Comparison of ENCODE assay signal across 8 cellular contexts in the genomic region with DNA sequence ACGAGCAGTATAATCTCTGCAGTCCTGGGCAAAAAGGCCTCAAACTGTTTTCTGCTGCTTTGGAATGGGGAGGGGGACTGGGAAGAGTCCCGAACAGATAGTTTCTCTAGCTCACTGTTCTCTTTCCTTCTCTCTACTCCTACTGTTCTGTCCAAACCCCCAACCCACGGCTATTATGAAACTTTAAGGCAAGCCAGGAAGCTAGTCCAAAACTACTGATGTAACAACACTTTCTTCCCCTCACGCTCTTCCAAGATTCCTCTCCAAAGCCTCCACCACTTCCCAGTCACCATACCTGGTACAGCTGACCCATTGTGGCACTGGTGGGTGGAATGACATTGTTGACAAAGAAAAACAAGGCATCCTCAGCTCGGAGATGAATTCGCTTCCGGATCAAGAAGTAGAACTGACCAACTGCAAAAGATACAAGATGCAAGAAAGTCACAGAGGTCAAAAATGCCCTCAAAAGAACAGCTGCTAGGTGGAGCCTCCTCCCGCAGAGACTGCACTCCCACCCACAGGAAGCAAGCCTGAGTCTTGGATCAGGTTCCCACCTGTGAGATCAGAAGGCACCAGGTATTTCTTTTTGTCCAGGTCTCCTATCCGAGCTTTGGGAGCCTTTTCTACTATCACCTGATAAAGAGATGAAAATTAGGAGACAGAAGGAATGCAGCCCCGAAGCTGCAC. TPM values are rescaled to one million over a fixed set of nuclear protein-coding genes. Genes with fewer than 3 reads are reported as not detected.
DNase-seq lines count a peak whose midpoint lies in the region; ATAC-seq and TF ChIP-seq lines count a peak whose summit lies in the region.

No MANE protein-coding gene starts in this region.

- peak overlapping the region; percentile 96 for H3K27ac Mint-ChIP-seq in T-helper 1 cell treated with Interleukin-12 subunit alpha and Interleukin-12 subunit beta and Interleukin-4 antibody, amounts not matched to agents 30 μg/mL and 1 μg/mL, for 36 hours
- peak overlapping the region; percentile 91 to 99 for H3K27ac Mint-ChIP-seq in activated naive CD4-positive, alpha-beta T cell treated with anti-CD3 and anti-CD28 coated beads, Interleukin-2, amount 50 U/mL, for 72 hours

- no peak for TF ChIP-seq CTCF in kidney epithelial cell (IDR thresholded peaks at IDR 0.05; ENCODE audit: insufficient read depth, low read length, poor library complexity, severe bottlenecking)

- DNase-seq in T-helper 1 cell (no peak), kidney epithelial cell (ENCODE audit: low read depth) (no peak), germinal center (ENCODE audit: low spot score) (no peak), kidney tubule cell (ENCODE audit: low spot score) (no peak), hepatic stellate cell (ENCODE audit: low spot score) (no peak)
- no peak for DNase-seq in activated naive CD4-positive, alpha-beta T cell treated with anti-CD3 and anti-CD28 coated beads, Interleukin-2, amount 50 U/mL, for 72 hours (ENCODE audit: low spot score in 2 of 2)

- ATAC-seq in activated naive CD4-positive, alpha-beta T cell treated with anti-CD3 and anti-CD28 coated beads, Interleukin-2, amount 50 U/mL, for 72 hours = no peak

- peak overlapping the region; percentile 96 for H3K27ac ChIP-seq in temporal lobe (ENCODE audit: low read depth, low read length)

- H3K27me3 Mint-ChIP-seq in T-helper 1 cell treated with Interleukin-12 subunit alpha and Interleukin-12 subunit beta and Interleukin-4 antibody, amounts not matched to agents 30 μg/mL and 1 μg/mL, for 36 hours (ENCODE audit: low read depth) = no peaks in the 10 kb centered on the region

- no peaks in the 10 kb centered on the region for H3K9me3 Mint-ChIP-seq in T-helper 1 cell treated with Interleukin-12 subunit alpha and Interleukin-12 subunit beta and Interleukin-4 antibody, amounts not matched to agents 30 μg/mL and 1 μg/mL, for 36 hours
- no peaks in the 10 kb centered on the region for H3K9me3 Mint-ChIP-seq in activated naive CD4-positive, alpha-beta T cell treated with anti-CD3 and anti-CD28 coated beads, Interleukin-2, amount 50 U/mL, for 72 hours

- H3K27me3 ChIP-seq in kidney epithelial cell (ENCODE audit: control insufficient read depth, insufficient read depth, low read length) = no peaks in the 10 kb centered on the region

- H3K4me3 ChIP-seq in kidney epithelial cell (ENCODE audit: low read depth, low read length) = peak overlapping the region; percentile 89

- peaks cover 45% of the 10 kb centered on the region for H3K36me3 Mint-ChIP-seq in T-helper 1 cell treated with Interleukin-12 subunit alpha and Interleukin-12 subunit beta and Interleukin-4 antibody, amounts not matched to agents 30 μg/mL and 1 μg/mL, for 36 hours (ENCODE audit: low read depth)
- peaks cover 35 to 36% of the 10 kb centered on the region in 2 donors for H3K36me3 Mint-ChIP-seq in activated naive CD4-positive, alpha-beta T cell treated with anti-CD3 and anti-CD28 coated beads, Interleukin-2, amount 50 U/mL, for 72 hours

- H3K4me1 Mint-ChIP-seq in T-helper 1 cell treated with Interleukin-12 subunit alpha and Interleukin-12 subunit beta and Interleukin-4 antibody, amounts not matched to agents 30 μg/mL and 1 μg/mL, for 36 hours (ENCODE audit: low read depth) = peaks cover 51% of the 10 kb centered on the region

- H3K4me3 Mint-ChIP-seq in T-helper 1 cell treated with Interleukin-12 subunit alpha and Interleukin-12 subunit beta and Interleukin-4 antibody, amounts not matched to agents 30 μg/mL and 1 μg/mL, for 36 hours = peak overlapping the region; percentile 92

- no peaks in the 10 kb centered on the region for H3K36me3 ChIP-seq in kidney epithelial cell (ENCODE audit: control insufficient read depth, insufficient read depth, low read length)

RNA-seq across cellular contexts. Expression of gene GABARAP, which starts 1.1 kb away (rescaled TPM):
- total RNA-seq in activated naive CD4-positive, alpha-beta T cell treated with anti-CD3 and anti-CD28 coated beads, Interleukin-2, amount 50 U/mL, for 72 hours = 100 to 1,000 TPM; 167 to 298 TPM
- total RNA-seq in kidney epithelial cell = 277 and 595 TPM in 2 replicates
- 93.9 TPM for total RNA-seq in temporal lobe

RNA-seq across cellular contexts. Expression of gene PHF23, which starts 1.9 kb away (rescaled TPM):
- 10 to 100 TPM; 25.9 to 52.4 TPM for total RNA-seq in activated naive CD4-positive, alpha-beta T cell treated with anti-CD3 and anti-CD28 coated beads, Interleukin-2, amount 50 U/mL, for 72 hours
- total RNA-seq in kidney epithelial cell = 41.3 and 53.3 TPM in 2 replicates
- 17.9 TPM for total RNA-seq in temporal lobe

RNA-seq across cellular contexts. Expression of gene DVL2, which starts 6.9 kb away (rescaled TPM):
- total RNA-seq in activated naive CD4-positive, alpha-beta T cell treated with anti-CD3 and anti-CD28 coated beads, Interleukin-2, amount 50 U/mL, for 72 hours = 10 to 100 TPM; 56.2 to 73.4 TPM
- 57.1 and 69.8 TPM in 2 replicates for total RNA-seq in kidney epithelial cell
- total RNA-seq in temporal lobe = 30.0 TPM

RNA-seq across cellular contexts. Expression of gene CTDNEP1, which starts 10.3 kb away (rescaled TPM):
- total RNA-seq in activated naive CD4-positive, alpha-beta T cell treated with anti-CD3 and anti-CD28 coated beads, Interleukin-2, amount 50 U/mL, for 72 hours = 100 to 1,000 TPM; 171 to 179 TPM
- total RNA-seq in kidney epithelial cell = 96.0 and 97.1 TPM in 2 replicates
- total RNA-seq in temporal lobe = 49.9 TPM

RNA-seq across cellular contexts. Expression of gene ELP5, which starts 10.8 kb away (rescaled TPM):
- total RNA-seq in activated naive CD4-positive, alpha-beta T cell treated with anti-CD3 and anti-CD28 coated beads, Interleukin-2, amount 50 U/mL, for 72 hours = 10 to 100 TPM; 45.6 to 62.3 TPM
- 20.8 and 29.0 TPM in 2 replicates for total RNA-seq in kidney epithelial cell
- 22.1 TPM for total RNA-seq in temporal lobe
